28 cellular contexts compared by ENCODE assay signal in genomic region chr5:36704131-36704530, GRCh38.
DNase-seq lines count a peak whose midpoint lies in the region; ATAC-seq, FAIRE-seq and TF ChIP-seq lines count a peak whose summit lies in the region.
"Had no signal": no experiment of that assay in that cellular context is flagged by ENCODE, and none has a peak within 500 bp of the region (broad histone marks: within the 10 kb centered on the region; RNA-seq: fewer than 3 reads in every experiment).

No MANE protein-coding gene starts in this region.

- H3K79me2 ChIP-seq in K562 (ENCODE audit: control insufficient read depth, insufficient read depth, low read length) (no peaks in the 10 kb centered on the region), mesendoderm (ENCODE audit: control insufficient read depth, insufficient read depth, low read length) (no peaks in the 10 kb centered on the region)

- peaks cover 2% of the 10 kb centered on the region for H3K9me1 ChIP-seq in K562 (ENCODE audit: control insufficient read depth, insufficient read depth, low read length)

- no peak overlapping the region for H2BK120ac ChIP-seq in mesendoderm (ENCODE audit: low read depth, low read length)

- peak overlapping the region; percentile 59 for H3K27ac Mint-ChIP-seq in activated naive CD8-positive, alpha-beta T cell
- H3K27ac Mint-ChIP-seq in activated naive CD8-positive, alpha-beta T cell treated with anti-CD3 and anti-CD28 coated beads, Interleukin-2, amount 50 U/mL, for 24 hours = no peak overlapping the region
- H3K27ac Mint-ChIP-seq: CD8-positive, alpha-beta memory T cell had no signal

- POLR2A ChIA-PET in K562 (lab: Yijun Ruan, JAX) = interaction anchor here (0.8 kb wide), 1 partner anchor 8 kb away, joined by 3 read pairs; no protein-coding TSS in a partner anchor

- no peak for TF ChIP-seq POLR2A in K562 (conservative IDR thresholded peaks at IDR 0.05)

- H3K18ac ChIP-seq in mesendoderm (ENCODE audit: low read length) = no peak overlapping the region

- no peak overlapping the region for H2AFZ ChIP-seq in K562 (ENCODE audit: low read depth, low read length)

- H3K79me1 ChIP-seq in mesendoderm (ENCODE audit: low read length) = no peaks in the 10 kb centered on the region

- H3K4ac ChIP-seq in mesendoderm (ENCODE audit: low read depth, low read length) = no peak overlapping the region

- no TSS peak for BruUV-seq in K562 (replicated peaks; lab: Mats Ljungman, UMichigan)

- FAIRE-seq in K562 (lab: Jason Lieb, UNC) = no peak
- FAIRE-seq: GM12878 had no signal

- H3K56ac ChIP-seq in mesendoderm (ENCODE audit: low read length) = no peak overlapping the region

- no peaks in the 10 kb centered on the region for H3K4me1 Mint-ChIP-seq in activated naive CD8-positive, alpha-beta T cell (ENCODE audit: low read depth)
- H3K4me1 Mint-ChIP-seq in activated naive CD8-positive, alpha-beta T cell treated with anti-CD3 and anti-CD28 coated beads, Interleukin-2, amount 50 U/mL, for 24 hours = peaks cover 2% of the 10 kb centered on the region
- H3K4me1 Mint-ChIP-seq: CD8-positive, alpha-beta memory T cell had no signal

- peaks cover 4% of the 10 kb centered on the region for H3K9me3 Mint-ChIP-seq in activated naive CD8-positive, alpha-beta T cell (ENCODE audit: low read depth)
- H3K9me3 Mint-ChIP-seq in activated naive CD8-positive, alpha-beta T cell treated with anti-CD3 and anti-CD28 coated beads, Interleukin-2, amount 50 U/mL, for 24 hours = peaks cover 3% of the 10 kb centered on the region

- H3K27me3 ChIP-seq in K562 (ENCODE audit: control insufficient read depth in 2 of 2, insufficient read depth in 2 of 2, low read length in 2 of 2) (peaks cover 0 to 4% of the 10 kb centered on the region in 2 experiments; a peak in 2 of 5 replicates), mesendoderm (ENCODE audit: insufficient read depth, low read length, poor library complexity) (no peaks in the 10 kb centered on the region)

- in situ Hi-C loops in K562 (cut with MboI) = no loop called here

- H4K8ac ChIP-seq in mesendoderm (ENCODE audit: low read depth, low read length) = no peak overlapping the region

- WGBS in K562 (ENCODE audit: insufficient coverage, low coverage, missing lambda C conversion rate) = 0% methylated on average over 1 of the region's 1 CpG
- WGBS in mesendoderm (ENCODE audit: extremely low coverage, insufficient coverage, low lambda C conversion rate) = no CpG with 5 or more reads among the region's 1 CpG

- H4K20me1 ChIP-seq in K562 (replicated peaks; ENCODE audit: control insufficient read depth, insufficient read depth, low read length) = no peaks in the 10 kb centered on the region

- no peaks in the 10 kb centered on the region for H3K9me3 ChIP-seq in K562 (replicated peaks; ENCODE audit: control insufficient read depth, insufficient read depth, low read depth, low read length)
- H3K9me3 ChIP-seq: BE2C had no signal

- H3K4me3 Mint-ChIP-seq in activated naive CD8-positive, alpha-beta T cell = no peak overlapping the region
- H3K4me3 Mint-ChIP-seq in activated naive CD8-positive, alpha-beta T cell treated with anti-CD3 and anti-CD28 coated beads, Interleukin-2, amount 50 U/mL, for 24 hours = no peak overlapping the region

- H3K27ac ChIP-seq in K562 (ENCODE audit: extremely low read depth, low read depth, low read length) = no peak overlapping the region
- no peak overlapping the region for H3K27ac ChIP-seq in mesendoderm (ENCODE audit: low read depth, low read length)
- H3K27ac ChIP-seq: GM23248 had no signal

- TF ChIP-seq RAD21 in K562 (CRISPR knock-in tag; conservative IDR thresholded peaks at IDR 0.05 in 1 of 2, IDR thresholded peaks at IDR 0.05 in 1 of 2) = no peak

- ATAC-seq in activated naive CD8-positive, alpha-beta T cell treated with anti-CD3 and anti-CD28 coated beads, Interleukin-2, amount 50 U/mL, for 24 hours = no peak
- no peak; the same call in 2 of the 3 replicates for ATAC-seq in K562
- peak; percentile 78 to 86 for ATAC-seq in left cardiac atrium
- ATAC-seq: GM12878, PC-3 had no signal

- intact Hi-C loops in K562 (cut with micrococcal nuclease) (no loop called here), left cardiac atrium (cut with DNase I) (no loop called here)

- H3K9ac ChIP-seq in K562 (ENCODE audit: insufficient read depth in 1 of 2, low read depth in 2 of 2, low read length in 2 of 2) (no peak overlapping the region), mesendoderm (ENCODE audit: low read length) (no peak overlapping the region)
- H3K9ac ChIP-seq: GM23248 had no signal

- peaks cover 7% of the 10 kb centered on the region for H3K36me3 Mint-ChIP-seq in activated naive CD8-positive, alpha-beta T cell
- peaks cover 4% of the 10 kb centered on the region for H3K36me3 Mint-ChIP-seq in activated naive CD8-positive, alpha-beta T cell treated with anti-CD3 and anti-CD28 coated beads, Interleukin-2, amount 50 U/mL, for 24 hours (ENCODE audit: low read depth)

- no peak overlapping the region for H2BK5ac ChIP-seq in mesendoderm (ENCODE audit: low read length)

- no peaks in the 10 kb centered on the region for H3K36me3 ChIP-seq in K562 (ENCODE audit: control insufficient read depth, insufficient read depth, low read length)
- H3K36me3 ChIP-seq in mesendoderm (ENCODE audit: control insufficient read depth, insufficient read depth, low read length) = no peaks in the 10 kb centered on the region
- H3K36me3 ChIP-seq: BE2C had no signal

- H2BK15ac ChIP-seq in mesendoderm (replicated peaks; ENCODE audit: low read depth) = no peak overlapping the region

- TF ChIP-seq EP300 in K562 (IDR thresholded peaks at IDR 0.05; ENCODE audit: low read length) = no peak

- H3K4me3 ChIP-seq in K562 = no peak overlapping the region
- H3K4me3 ChIP-seq in mesendoderm (ENCODE audit: low read length) = no peak overlapping the region
- H3K4me3 ChIP-seq: GM12878, GM23248 had no signal

- TF ChIP-seq CTCF in K562 (IDR thresholded peaks at IDR 0.05 in 2 of 3, conservative IDR thresholded peaks at IDR 0.05 in 1 of 3; ENCODE audit: insufficient read depth in 2 of 3, low read depth in 1 of 3, low read length in 3 of 3) = no peak

- no peak overlapping the region for H4K5ac ChIP-seq in mesendoderm (ENCODE audit: low read length)

- peaks cover 0 to 7% of the 10 kb centered on the region in 2 experiments; a peak in 2 of 5 replicates for H3K4me1 ChIP-seq in K562 (replicated peaks in 1 of 2; ENCODE audit: control insufficient read depth in 2 of 2, insufficient read depth in 2 of 2, low read length in 2 of 2)
- H3K4me1 ChIP-seq in mesendoderm (ENCODE audit: control insufficient read depth, low read depth, low read length) = peaks cover 1% of the 10 kb centered on the region
- H3K4me1 ChIP-seq: BE2C had no signal

- no peak for DNase-seq in activated naive CD8-positive, alpha-beta T cell treated with anti-CD3 and anti-CD28 coated beads, Interleukin-2, amount 50 U/mL, for 24 hours
- DNase-seq in K562 (ENCODE audit: extremely low read depth in 1 of 4, low spot score in 3 of 4) = no peak
- DNase-seq in left cardiac atrium = no peak
- DNase-seq in mesendoderm = no peak
- DNase-seq in NCI-H187 (lab: John Stamatoyannopoulos, UW) = no peak
- DNase-seq in T-helper 2 cell = no peak
- DNase-seq in hypothalamus (lab: John Stamatoyannopoulos, UW) = no peak
- DNase-seq: 8988T; ACHN; BE2C; CD8-positive, alpha-beta memory T cell; DMS 273 treated with DMSO at 0.1 percent for 48 hours; DMS79; EL; GDM1; GM23248; H7; Karpas-422; NCI-H1092 treated with DMSO at 0.1 percent for 48 hours; NCI-H1436; NCI-H1930; NCI-H446 treated with DMSO at 0.1 percent for 48 hours; NCI-H526; NCI-H82; NK-92 treated with Interleukin-12 subunit alpha and Interleukin-12 subunit beta, amount 100 ng/mL, for 24 hours; PC-3 had no signal

- CTCF ChIA-PET in K562 (lab: Yijun Ruan, JAX; ENCODE audit: low intra/inter-chr PET ratio) = interaction anchor here (0.7 kb wide), 1 partner anchor 301 kb away, joined by 3 read pairs; no protein-coding TSS in a partner anchor

- H2AK5ac ChIP-seq in mesendoderm (ENCODE audit: low read length) = peak overlapping the region; percentile 18

- no peak overlapping the region for H3K23ac ChIP-seq in mesendoderm (ENCODE audit: low read length)

- peaks cover 2% of the 10 kb centered on the region for H3K27me3 Mint-ChIP-seq in activated naive CD8-positive, alpha-beta T cell
- peaks cover 5% of the 10 kb centered on the region for H3K27me3 Mint-ChIP-seq in activated naive CD8-positive, alpha-beta T cell treated with anti-CD3 and anti-CD28 coated beads, Interleukin-2, amount 50 U/mL, for 24 hours

- H3K4me2 ChIP-seq in K562 (ENCODE audit: insufficient read depth, low read length) (peak overlapping the region; percentile 30; the same call in 1 of the 2 replicates), mesendoderm (ENCODE audit: low read length) (no peak overlapping the region)

TF ChIP-seq in K562, 482 proteins besides CTCF, POLR2A, EP300 and RAD21:
- TF ChIP-seq ZNF324 (CRISPR knock-in tag; IDR thresholded peaks at IDR 0.05) (no peak), MEF2D (tag; conservative IDR thresholded peaks at IDR 0.05; ENCODE audit: low read depth) (peak; percentile 78; the same call in 1 of the 2 replicates)

Comparison
In these comparisons a context has a peak if more than half of its experiments do, and no peak if none do; other contexts are left out.
1. ATAC-seq: peak in left cardiac atrium (2 of 2); none in activated naive CD8-positive, alpha-beta T cell treated with anti-CD3 and anti-CD28 coated beads, Interleukin-2, amount 50 U/mL, for 24 hours (single experiment) and K562 (single experiment).